ENCODE assay signal across 8 cellular contexts in the genomic region with DNA sequence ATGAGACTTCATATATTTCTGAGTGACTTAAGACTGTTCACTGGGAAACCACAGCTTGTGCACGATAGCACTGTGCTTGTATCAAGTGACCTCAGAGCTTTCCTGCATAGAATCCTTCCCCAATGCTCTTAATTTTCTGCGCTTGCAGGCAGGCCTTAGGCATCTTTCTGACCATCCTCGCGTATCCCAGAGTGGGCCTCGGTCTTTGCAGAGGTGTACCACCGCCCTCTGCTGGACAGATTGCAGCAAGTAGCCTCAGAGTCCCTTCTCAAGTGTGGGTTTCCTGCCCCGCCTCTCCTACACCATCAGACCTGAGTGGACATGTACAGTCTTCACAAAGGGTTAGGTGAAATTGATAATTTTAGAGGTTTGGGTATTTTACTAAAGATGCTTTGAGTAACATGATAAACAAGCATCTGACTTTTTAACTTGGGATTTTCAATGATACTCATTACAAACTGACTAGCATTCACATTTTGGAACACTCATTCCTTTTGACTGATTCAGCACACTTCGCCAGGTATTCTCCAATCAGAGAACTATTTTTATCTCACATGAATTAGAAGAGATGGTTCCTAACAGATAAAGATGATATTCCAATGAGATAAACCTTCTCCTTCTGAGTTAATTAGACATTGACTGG.
DNase-seq lines count a peak whose midpoint lies in the region; ATAC-seq and TF ChIP-seq lines count a peak whose summit lies in the region.

No MANE protein-coding gene starts in this region.

- H3K27me3 ChIP-seq in BE2C, result no peaks in the 10 kb centered on the region

- H3K36me3 ChIP-seq in BE2C, result no peaks in the 10 kb centered on the region

- H3K9me3 ChIP-seq in BE2C, result no peaks in the 10 kb centered on the region

- peaks cover 8% of the 10 kb centered on the region for H3K4me1 ChIP-seq in BE2C

- H3K4me3 ChIP-seq in BE2C (ENCODE audit: low read depth, low read length), result no peak overlapping the region

- TF ChIP-seq CTCF in BE2C (IDR thresholded peaks at IDR 0.05; ENCODE audit: low read depth, low read length), result peak; percentile 97

- ATAC-seq in GM19023 (IDR thresholded peaks at IDR 0.05; ENCODE audit: unreplicated experiment) (peak; percentile 99), HG03135 (IDR thresholded peaks at IDR 0.05; ENCODE audit: unreplicated experiment) (peak; percentile 94), left colon (peak; percentile 100)

- DNase-seq in BE2C (peak; percentile 90), NCI-H226 (peak; percentile 72), cerebellar cortex (ENCODE audit: low spot score) (peak; percentile 90), left colon (peak; percentile 84 to 92)
- peak; percentile 75 for DNase-seq in activated CD4-positive, CD25-positive, alpha-beta regulatory T cell treated with anti-CD3 and anti-CD28 coated beads, Interleukin-2, amount 50 U/mL, for 72 hours
- peak; percentile 77 for DNase-seq in stimulated activated CD4-positive, alpha-beta T cell treated with anti-CD3 and anti-CD28 coated beads, Interleukin-4, amount 100 ng/mL, for 1 hour

- intact Hi-C loops in left colon (cut with DNase I, micrococcal nuclease), result loop anchor here in 1 of 2 donors (10.0 kb wide), 2 partner anchors 428 to 1218 kb away; no protein-coding TSS in a partner anchor
